ENCODE assay signal across 16 cellular contexts in the genomic region with DNA sequence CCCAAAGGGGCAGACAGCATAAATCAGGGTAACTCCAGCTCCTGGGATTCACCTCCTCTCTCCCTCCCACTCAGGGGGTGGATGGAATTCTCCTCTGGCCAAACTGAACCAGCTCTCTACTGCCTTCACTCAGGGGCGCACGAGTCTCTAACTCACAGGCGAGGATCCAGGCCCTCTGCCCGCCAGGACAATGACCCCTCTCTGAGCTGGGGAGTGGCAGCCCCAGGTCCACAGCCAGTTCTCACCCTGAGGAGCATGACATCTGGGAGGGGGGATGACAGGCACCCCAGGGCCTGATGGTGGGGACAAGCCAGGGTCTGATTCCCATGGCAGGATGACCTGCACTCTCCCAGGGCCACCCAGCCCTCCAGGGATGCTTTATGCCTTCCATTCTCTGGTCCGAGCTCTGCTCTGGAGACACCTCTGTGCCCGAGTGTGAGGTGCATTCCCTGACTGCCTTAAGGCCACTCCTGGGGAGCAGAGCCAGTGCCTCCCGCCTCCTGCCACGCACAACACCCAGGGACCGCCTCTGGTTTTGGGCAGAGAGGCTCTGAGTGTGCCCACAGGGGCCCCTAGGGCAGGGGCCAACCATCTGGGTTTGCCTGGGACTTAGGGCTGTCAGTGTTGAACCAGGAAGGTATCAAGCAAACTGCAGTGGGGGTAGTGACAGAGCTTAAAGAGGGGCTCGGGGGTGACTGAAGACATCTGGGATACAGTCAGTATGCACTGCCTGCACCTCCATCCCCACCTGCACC.
DNase-seq lines count a peak whose midpoint lies in the region; ATAC-seq and TF ChIP-seq lines count a peak whose summit lies in the region.
"Had no signal": no experiment of that assay in that cellular context is flagged by ENCODE, and none has a peak within 500 bp of the region (broad histone marks: within the 10 kb centered on the region; RNA-seq: fewer than 3 reads in every experiment).

No MANE protein-coding gene starts in this region.

- H3K4me1 ChIP-seq in foreskin keratinocyte (no peaks in the 10 kb centered on the region), A673 (ENCODE audit: insufficient read depth, low read length, poor library complexity, severe bottlenecking) (peaks cover 7% of the 10 kb centered on the region)
- H3K4me1 ChIP-seq: SJCRH30 had no signal

- no peak for DNase-seq in activated T-cell treated with anti-CD3 and anti-CD28 coated beads, Interleukin-2, amount 50 U/mL, for 4 hours
- DNase-seq in activated T-cell treated with anti-CD3 and anti-CD28 coated beads, Interleukin-2, amount 50 U/mL, for 24 hours = no peak
- DNase-seq in RWPE1 (ENCODE audit: low spot score) (no peak), left kidney (ENCODE audit: low read depth, low spot score) (peak; percentile 87), foreskin keratinocyte (no peak), NCI-H524 (lab: John Stamatoyannopoulos, UW) (no peak), A673 (ENCODE audit: low spot score) (no peak)
- DNase-seq: DMS153, NCI-H187 treated with DMSO at 0.1 percent for 48 hours had no signal

- H3K9me3 ChIP-seq in A673 (ENCODE audit: low read depth, low read length, poor library complexity, severe bottlenecking) = peaks cover under 1% of the 10 kb centered on the region
- H3K9me3 ChIP-seq: adrenal gland, SJCRH30 had no signal

- CTCF ChIA-PET in RWPE1 (lab: Yijun Ruan, JAX) (interaction anchor here (0.5 to 1.6 kb wide), 13 partner anchors 9 to 191 kb away, joined by 3 to 11 read pairs (median 4); partner anchors contain the start of gene GADD45B), A673 (lab: Charles Lee) (interaction anchor here (0.6 to 1.4 kb wide), 8 partner anchors 9 to 159 kb away, joined by 3 to 9 read pairs (median 4); no protein-coding TSS in a partner anchor)

- peak; percentile 7 to 19 for ATAC-seq in activated T-cell treated with anti-CD3 and anti-CD28 coated beads, Interleukin-2, amount 50 U/mL, for 4 hours
- ATAC-seq in stimulated activated memory B cell treated with anti-CD40 and anti-IgM and Interleukin-4, amounts not matched to agents 10 μg/mL and 1 μg/mL and 100 μg/mL, for 72 hours = peak; percentile 32
- ATAC-seq in foreskin keratinocyte = no peak

- TF ChIP-seq CTCF in RWPE1 (conservative IDR thresholded peaks at IDR 0.05; ENCODE audit: low read depth) (no peak), foreskin keratinocyte (conservative IDR thresholded peaks at IDR 0.05) (no peak), A673 (conservative IDR thresholded peaks at IDR 0.05; ENCODE audit: low read depth, low read length) (no peak)

- no TSS peak for BruUV-seq in A673 (replicated peaks; lab: Mats Ljungman, UMichigan)

- no peaks in the 10 kb centered on the region for H3K9me3 Mint-ChIP-seq in activated T-cell treated with anti-CD3 and anti-CD28 coated beads, Interleukin-2, amount 50 U/mL, for 4 hours
- peaks cover 2% of the 10 kb centered on the region for H3K9me3 Mint-ChIP-seq in activated T-cell treated with anti-CD3 and anti-CD28 coated beads, Interleukin-2, amount 50 U/mL, for 24 hours
- no peaks in the 10 kb centered on the region for H3K9me3 Mint-ChIP-seq in stimulated activated memory B cell treated with anti-CD40 and anti-IgM and Interleukin-4, amounts not matched to agents 10 μg/mL and 1 μg/mL and 100 μg/mL, for 72 hours
- H3K9me3 Mint-ChIP-seq: CD4-positive, CD25-positive, alpha-beta regulatory T cell had no signal

- intact Hi-C loops in A673 (cut with micrococcal nuclease; ENCODE audit: unreplicated experiment) = loop anchor here (5.0 kb wide), 1 partner anchor 399 kb away; the partner anchor contains the start of genes PLEKHJ1 and SF3A2

- no peak overlapping the region for H3K27ac Mint-ChIP-seq in activated T-cell treated with anti-CD3 and anti-CD28 coated beads, Interleukin-2, amount 50 U/mL, for 24 hours
- peak overlapping the region; percentile 86 for H3K27ac Mint-ChIP-seq in stimulated activated memory B cell treated with anti-CD40 and anti-IgM and Interleukin-4, amounts not matched to agents 10 μg/mL and 1 μg/mL and 100 μg/mL, for 72 hours
- H3K27ac Mint-ChIP-seq: CD4-positive, CD25-positive, alpha-beta regulatory T cell; immature natural killer cell; WTC11 had no signal

- H3K36me3 Mint-ChIP-seq in activated T-cell treated with anti-CD3 and anti-CD28 coated beads, Interleukin-2, amount 50 U/mL, for 4 hours (ENCODE audit: insufficient read depth) = no peaks in the 10 kb centered on the region
- H3K36me3 Mint-ChIP-seq in activated T-cell treated with anti-CD3 and anti-CD28 coated beads, Interleukin-2, amount 50 U/mL, for 24 hours (ENCODE audit: low read depth) = no peaks in the 10 kb centered on the region
- H3K36me3 Mint-ChIP-seq in stimulated activated memory B cell treated with anti-CD40 and anti-IgM and Interleukin-4, amounts not matched to agents 10 μg/mL and 1 μg/mL and 100 μg/mL, for 72 hours = peaks cover 11% of the 10 kb centered on the region
- H3K36me3 Mint-ChIP-seq: CD4-positive, CD25-positive, alpha-beta regulatory T cell; immature natural killer cell; WTC11 had no signal

- no peaks in the 10 kb centered on the region for H3K27me3 Mint-ChIP-seq in activated T-cell treated with anti-CD3 and anti-CD28 coated beads, Interleukin-2, amount 50 U/mL, for 4 hours (ENCODE audit: low read depth)
- H3K27me3 Mint-ChIP-seq in activated T-cell treated with anti-CD3 and anti-CD28 coated beads, Interleukin-2, amount 50 U/mL, for 24 hours = peaks cover 10% of the 10 kb centered on the region
- no peaks in the 10 kb centered on the region for H3K27me3 Mint-ChIP-seq in stimulated activated memory B cell treated with anti-CD40 and anti-IgM and Interleukin-4, amounts not matched to agents 10 μg/mL and 1 μg/mL and 100 μg/mL, for 72 hours

- H3K27ac ChIP-seq in RWPE1 (peak overlapping the region; percentile 52), foreskin keratinocyte (no peak overlapping the region), A673 (ENCODE audit: low read depth, low read length, poor library complexity, severe bottlenecking) (no peak overlapping the region)
- H3K27ac ChIP-seq: adrenal gland, SJCRH30 had no signal

- H3K27me3 ChIP-seq in foreskin keratinocyte (peaks cover 4% of the 10 kb centered on the region), A673 (replicated peaks; ENCODE audit: insufficient read depth, low read depth, low read length, poor library complexity) (peaks cover 13% of the 10 kb centered on the region)
- H3K27me3 ChIP-seq: adrenal gland, SJCRH30 had no signal

- H3K4me1 Mint-ChIP-seq in activated T-cell treated with anti-CD3 and anti-CD28 coated beads, Interleukin-2, amount 50 U/mL, for 4 hours (ENCODE audit: low read depth) = peaks cover 15% of the 10 kb centered on the region
- peaks cover 19% of the 10 kb centered on the region for H3K4me1 Mint-ChIP-seq in activated T-cell treated with anti-CD3 and anti-CD28 coated beads, Interleukin-2, amount 50 U/mL, for 24 hours (ENCODE audit: low read depth)
- H3K4me1 Mint-ChIP-seq in stimulated activated memory B cell treated with anti-CD40 and anti-IgM and Interleukin-4, amounts not matched to agents 10 μg/mL and 1 μg/mL and 100 μg/mL, for 72 hours = peaks cover 96% of the 10 kb centered on the region

- H3K36me3 ChIP-seq in A673 (ENCODE audit: insufficient read depth, low read length, poor library complexity, severe bottlenecking) = no peaks in the 10 kb centered on the region
- H3K36me3 ChIP-seq: adrenal gland, heart left ventricle, SJCRH30 had no signal

- POLR2A ChIA-PET in RWPE1 (lab: Yijun Ruan, JAX; ENCODE audit: low non-redundant PET) = interaction anchor here (0.5 kb wide), 1 partner anchor 563 kb away, joined by 3 read pairs; no protein-coding TSS in a partner anchor
- POLR2A ChIA-PET in A673 (lab: Charles Lee; ENCODE audit: low non-redundant PET) = no interaction called here

- no peak overlapping the region for H3K4me3 ChIP-seq in A673 (ENCODE audit: low read depth, low read length, poor library complexity, severe bottlenecking)
- H3K4me3 ChIP-seq: adrenal gland, SJCRH30 had no signal

- no peak overlapping the region for H3K4me3 Mint-ChIP-seq in activated T-cell treated with anti-CD3 and anti-CD28 coated beads, Interleukin-2, amount 50 U/mL, for 4 hours
- H3K4me3 Mint-ChIP-seq in activated T-cell treated with anti-CD3 and anti-CD28 coated beads, Interleukin-2, amount 50 U/mL, for 24 hours = no peak overlapping the region
- H3K4me3 Mint-ChIP-seq in stimulated activated memory B cell treated with anti-CD40 and anti-IgM and Interleukin-4, amounts not matched to agents 10 μg/mL and 1 μg/mL and 100 μg/mL, for 72 hours = no peak overlapping the region
- H3K4me3 Mint-ChIP-seq: CD4-positive, CD25-positive, alpha-beta regulatory T cell; immature natural killer cell had no signal
